24 cellular contexts compared by ENCODE assay signal in the genomic region with DNA sequence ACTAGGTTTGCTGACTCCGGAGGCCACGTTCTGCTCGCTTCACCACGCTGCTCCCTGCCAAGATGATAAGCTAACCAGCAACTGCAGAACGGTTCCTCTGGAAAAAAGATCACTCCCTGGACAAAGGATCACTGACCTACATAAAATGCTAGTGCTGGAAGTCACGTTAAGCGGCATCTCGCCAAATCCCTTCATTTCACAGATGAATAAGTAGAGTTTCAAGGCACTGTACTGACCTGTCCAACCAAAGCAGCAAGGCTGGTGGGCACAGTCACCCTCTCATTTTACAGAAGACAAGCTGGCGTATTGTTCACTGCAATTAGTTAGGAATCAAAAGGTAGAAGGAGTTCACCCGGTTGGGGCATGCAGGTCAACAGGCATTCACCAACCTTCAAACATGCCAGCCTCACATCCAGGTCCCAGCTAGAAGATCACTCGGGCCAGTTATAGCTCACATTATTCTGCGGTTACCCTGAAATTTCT. TPM values are rescaled to one million over a fixed set of nuclear protein-coding genes. Genes with fewer than 3 reads are reported as not detected.
DNase-seq lines count a peak whose midpoint lies in the region; ATAC-seq and TF ChIP-seq lines count a peak whose summit lies in the region.
"Had no signal": no experiment of that assay in that cellular context is flagged by ENCODE, and none has a peak within 500 bp of the region (broad histone marks: within the 10 kb centered on the region; RNA-seq: fewer than 3 reads in every experiment).

No MANE protein-coding gene starts in this region.

- 2% methylated on average over 9 of the region's 12 CpGs for WGBS in right lobe of liver (ENCODE audit: insufficient coverage, low coverage, low lambda C conversion rate, missing lambda C conversion rate)

- TF ChIP-seq POLR2A in right lobe of liver (IDR thresholded peaks at IDR 0.05): no peak

- no peak for ATAC-seq in activated CD8-positive, alpha-beta memory T cell treated with anti-CD3 and anti-CD28 coated beads, Interleukin-2, amount 10 ng/mL, durations not matched to agents 7 days and 5 days
- peak; percentile 30 to 58 (median 38) for ATAC-seq in right lobe of liver
- no peak for ATAC-seq in HG02623 (IDR thresholded peaks at IDR 0.05; ENCODE audit: unreplicated experiment)
- ATAC-seq in HG03159 (IDR thresholded peaks at IDR 0.05; ENCODE audit: unreplicated experiment): no peak
- ATAC-seq: activated CD4-positive, CD25-positive, alpha-beta regulatory T cell treated with anti-CD3 and anti-CD28 coated beads, Interleukin-2, amount 50 U/mL, for 24 hours; activated CD8-positive, alpha-beta T cell treated with anti-CD3 and anti-CD28 coated beads, Interleukin-2, amount 10 ng/mL, durations not matched to agents 7 days and 5 days; activated naive CD4-positive, alpha-beta T cell treated with anti-CD3 and anti-CD28 coated beads, Interleukin-2, amount 50 U/mL, for 72 hours; activated T-cell treated with anti-CD3 and anti-CD28 coated beads, Interleukin-2, amount 50 U/mL, for 72 hours had no signal

- no peak overlapping the region for H3K4me3 Mint-ChIP-seq in activated CD8-positive, alpha-beta memory T cell treated with anti-CD3 and anti-CD28 coated beads, Interleukin-2, amount 10 ng/mL, durations not matched to agents 7 days and 5 days
- H3K4me3 Mint-ChIP-seq: activated CD8-positive, alpha-beta T cell treated with anti-CD3 and anti-CD28 coated beads, Interleukin-2, amount 10 ng/mL, durations not matched to agents 7 days and 5 days; activated T-cell treated with anti-CD3 and anti-CD28 coated beads, Interleukin-2, amount 50 U/mL, for 72 hours; memory B cell had no signal

- H3K27ac ChIP-seq in right lobe of liver (peak overlapping the region; percentile 73 to 80 (median 78)), temporal lobe (ENCODE audit: low read depth, low read length) (peak overlapping the region; percentile 47)
- H3K27ac ChIP-seq: vagina had no signal

- H3K36me3 ChIP-seq in right lobe of liver: no peaks in the 10 kb centered on the region
- H3K36me3 ChIP-seq: vagina had no signal

- no peaks in the 10 kb centered on the region for H3K9me3 Mint-ChIP-seq in activated CD8-positive, alpha-beta memory T cell treated with anti-CD3 and anti-CD28 coated beads, Interleukin-2, amount 10 ng/mL, durations not matched to agents 7 days and 5 days (ENCODE audit: low read depth)
- H3K9me3 Mint-ChIP-seq: activated naive CD4-positive, alpha-beta T cell treated with anti-CD3 and anti-CD28 coated beads, Interleukin-2, amount 50 U/mL, for 72 hours; activated T-cell treated with anti-CD3 and anti-CD28 coated beads, Interleukin-2, amount 50 U/mL, for 72 hours; memory B cell had no signal

- H3K27me3 Mint-ChIP-seq in activated CD8-positive, alpha-beta memory T cell treated with anti-CD3 and anti-CD28 coated beads, Interleukin-2, amount 10 ng/mL, durations not matched to agents 7 days and 5 days: no peaks in the 10 kb centered on the region
- H3K27me3 Mint-ChIP-seq: memory B cell had no signal

- peaks cover 2% of the 10 kb centered on the region for H3K36me3 Mint-ChIP-seq in activated CD8-positive, alpha-beta memory T cell treated with anti-CD3 and anti-CD28 coated beads, Interleukin-2, amount 10 ng/mL, durations not matched to agents 7 days and 5 days
- H3K36me3 Mint-ChIP-seq: activated naive CD4-positive, alpha-beta T cell treated with anti-CD3 and anti-CD28 coated beads, Interleukin-2, amount 50 U/mL, for 72 hours had no signal

- peaks cover 2 to 97% (median 38%) of the 10 kb centered on the region in 4 donors for H3K4me1 ChIP-seq in right lobe of liver

- no peaks in the 10 kb centered on the region for H3K27me3 ChIP-seq in right lobe of liver
- H3K27me3 ChIP-seq: stomach, vagina had no signal

- intact Hi-C loops in right lobe of liver (cut with DNase I): no loop called here

- peak; percentile 39 for DNase-seq in activated CD8-positive, alpha-beta memory T cell treated with anti-CD3 and anti-CD28 coated beads, Interleukin-2, amount 10 ng/mL, durations not matched to agents 7 days and 5 days
- no peak for DNase-seq in activated CD8-positive, alpha-beta memory T cell treated with anti-CD3 and anti-CD28 coated beads, Interleukin-2, amount 50 U/mL, for 4 hours
- DNase-seq in epithelial cell of proximal tubule (ENCODE audit: low read depth): peak; percentile 72
- peak; percentile 79 to 88 (median 86) for DNase-seq in right lobe of liver
- DNase-seq in hypothalamus (lab: John Stamatoyannopoulos, UW): no peak
- DNase-seq: 8988T; activated CD8-positive, alpha-beta T cell treated with anti-CD3 and anti-CD28 coated beads, Interleukin-2, amount 10 ng/mL, durations not matched to agents 7 days and 5 days; activated T-cell treated with anti-CD3 and anti-CD28 coated beads, Interleukin-2, amount 50 U/mL, for 72 hours; EL; NCI-H1105 treated with DMSO at 0.1 percent for 48 hours; NCI-H2081 treated with DMSO at 0.1 percent for 48 hours; NCI-H510A; posterior cingulate gyrus; SK-N-SH; stimulated activated CD4-positive, alpha-beta T cell treated with anti-CD3 and anti-CD28 coated beads, Interleukin-4, amount 100 ng/mL, for 24 hours; stomach; T1000 had no signal

- no peaks in the 10 kb centered on the region for H3K9me3 ChIP-seq in right lobe of liver
- H3K9me3 ChIP-seq: SK-N-SH, stomach, vagina had no signal

- no peak overlapping the region for H3K27ac Mint-ChIP-seq in activated CD8-positive, alpha-beta memory T cell treated with anti-CD3 and anti-CD28 coated beads, Interleukin-2, amount 10 ng/mL, durations not matched to agents 7 days and 5 days
- H3K27ac Mint-ChIP-seq: activated CD8-positive, alpha-beta T cell treated with anti-CD3 and anti-CD28 coated beads, Interleukin-2, amount 10 ng/mL, durations not matched to agents 7 days and 5 days; activated T-cell treated with anti-CD3 and anti-CD28 coated beads, Interleukin-2, amount 50 U/mL, for 72 hours had no signal

- H3K4me3 ChIP-seq in epithelial cell of proximal tubule (ENCODE audit: low read depth, low read length) (no peak overlapping the region), right lobe of liver (no peak overlapping the region)
- H3K4me3 ChIP-seq: stomach, vagina had no signal

- no peak for TF ChIP-seq CTCF in epithelial cell of proximal tubule (conservative IDR thresholded peaks at IDR 0.05; ENCODE audit: low read depth, low read length)
- no peak for TF ChIP-seq CTCF in right lobe of liver (IDR thresholded peaks at IDR 0.05)

- peaks cover 3% of the 10 kb centered on the region for H3K4me1 Mint-ChIP-seq in activated CD8-positive, alpha-beta memory T cell treated with anti-CD3 and anti-CD28 coated beads, Interleukin-2, amount 10 ng/mL, durations not matched to agents 7 days and 5 days

- CTCF ChIA-PET in activated CD8-positive, alpha-beta memory T cell treated with anti-CD3 and anti-CD28 coated beads, Interleukin-2, amount 10 ng/mL, durations not matched to agents 7 days and 5 days (lab: Charles Lee): no interaction called here

RNA-seq across cellular contexts. Expression of gene HIPK2, which starts 33.0 kb away (rescaled TPM):
- 10 to 100 TPM; 20.2 to 21.4 TPM for total RNA-seq in activated CD8-positive, alpha-beta memory T cell treated with anti-CD3 and anti-CD28 coated beads, Interleukin-2, amount 10 ng/mL, durations not matched to agents 7 days and 5 days
- total RNA-seq in epithelial cell of proximal tubule (45.1 and 46.4 TPM in 2 replicates), right lobe of liver (10 to 100 TPM; 48.5 to 68.0 (median 59.6) TPM), temporal lobe (20.4 TPM)

Comparison
In these comparisons a context has a peak if more than half of its experiments do, and no peak if none do; other contexts are left out.
1. DNase-seq: peak in activated CD8-positive, alpha-beta memory T cell treated with anti-CD3 and anti-CD28 coated beads, Interleukin-2, amount 10 ng/mL, durations not matched to agents 7 days and 5 days (single experiment), epithelial cell of proximal tubule (single experiment) and right lobe of liver (3 of 3); none in activated CD8-positive, alpha-beta memory T cell treated with anti-CD3 and anti-CD28 coated beads, Interleukin-2, amount 50 U/mL, for 4 hours (single experiment) and hypothalamus (0 of 51).
2. ATAC-seq: peak in right lobe of liver (4 of 4); none in activated CD8-positive, alpha-beta memory T cell treated with anti-CD3 and anti-CD28 coated beads, Interleukin-2, amount 10 ng/mL, durations not matched to agents 7 days and 5 days (single experiment), HG02623 (single experiment) and HG03159 (single experiment).